11 cellular contexts compared by ENCODE assay signal in genomic region chr15:49877117-49877860, GRCh38.
DNase-seq lines count a peak whose midpoint lies in the region; ATAC-seq and TF ChIP-seq lines count a peak whose summit lies in the region.
"Had no signal": no experiment of that assay in that cellular context is flagged by ENCODE, and none has a peak within 500 bp of the region (broad histone marks: within the 10 kb centered on the region; RNA-seq: fewer than 3 reads in every experiment).

No MANE protein-coding gene starts in this region.

- TF ChIP-seq CTCF in endodermal cell (conservative IDR thresholded peaks at IDR 0.05) (peak; percentile 39), lung (IDR thresholded peaks at IDR 0.05; ENCODE audit: control extremely low read depth, extremely low read depth) (no peak), suprapubic skin (IDR thresholded peaks at IDR 0.05) (peak in 1 of 2 donors; percentile 4)

- H3K36me3 ChIP-seq in endodermal cell (ENCODE audit: control insufficient read depth, insufficient read depth, low read length) (no peaks in the 10 kb centered on the region), lung (ENCODE audit: control insufficient read depth in 2 of 2, insufficient read depth in 2 of 2, low read length in 2 of 2) (no peaks in the 10 kb centered on the region), suprapubic skin (no peaks in the 10 kb centered on the region)
- no peaks in the 10 kb centered on the region for H3K36me3 ChIP-seq in effector memory CD4-positive, alpha-beta T cell (ENCODE audit: control insufficient read depth, insufficient read depth, low read length)

- no peak for TF ChIP-seq EP300 in suprapubic skin (IDR thresholded peaks at IDR 0.05)

- H3K36me3 Mint-ChIP-seq in endodermal cell (ENCODE audit: low read depth): no peaks in the 10 kb centered on the region

- H3K4me3 ChIP-seq in endodermal cell (ENCODE audit: low read length) (no peak overlapping the region), lung (no peak overlapping the region), suprapubic skin (no peak overlapping the region)
- H3K4me3 ChIP-seq in effector memory CD4-positive, alpha-beta T cell (ENCODE audit: insufficient read depth, low read depth, low read length, poor library complexity, severe bottlenecking): no peak overlapping the region

- peaks cover 2% of the 10 kb centered on the region for H3K27me3 Mint-ChIP-seq in endodermal cell (ENCODE audit: insufficient read depth)

- no peak overlapping the region for H3K9ac ChIP-seq in endodermal cell (ENCODE audit: extremely low read depth, low read length, poor library complexity, severe bottlenecking)

- no peak for TF ChIP-seq POLR2A in suprapubic skin (IDR thresholded peaks at IDR 0.05)

- H3K4me1 Mint-ChIP-seq in endodermal cell: peaks cover 10% of the 10 kb centered on the region

- no peaks in the 10 kb centered on the region for H3K9me3 Mint-ChIP-seq in endodermal cell

- H3K27ac Mint-ChIP-seq in endodermal cell: no peak overlapping the region

- H3K27me3 ChIP-seq in endodermal cell (ENCODE audit: control insufficient read depth, insufficient read depth, low read length, poor library complexity, severe bottlenecking) (no peaks in the 10 kb centered on the region), lung (ENCODE audit: control insufficient read depth, insufficient read depth) (no peaks in the 10 kb centered on the region), suprapubic skin (no peaks in the 10 kb centered on the region)
- H3K27me3 ChIP-seq in effector memory CD4-positive, alpha-beta T cell (replicated peaks; ENCODE audit: control insufficient read depth, insufficient read depth, low read length, poor library complexity, severe bottlenecking): no peaks in the 10 kb centered on the region

- no peak for ATAC-seq in lung (ENCODE audit: insufficient read depth, low FRiP score)
- ATAC-seq in GM21825 (IDR thresholded peaks at IDR 0.05; ENCODE audit: unreplicated experiment): no peak

- H3K4me3 Mint-ChIP-seq in endodermal cell: no peak overlapping the region

- H3K9me3 ChIP-seq in endodermal cell (ENCODE audit: control insufficient read depth, low read length) (no peaks in the 10 kb centered on the region), lung (ENCODE audit: control insufficient read depth in 2 of 2, insufficient read depth in 1 of 2, low read length in 1 of 2) (no peaks in the 10 kb centered on the region), suprapubic skin (no peaks in the 10 kb centered on the region)
- no peaks in the 10 kb centered on the region for H3K9me3 ChIP-seq in effector memory CD4-positive, alpha-beta T cell (ENCODE audit: control insufficient read depth, low read length)

- H3K27ac ChIP-seq in endodermal cell (ENCODE audit: low read depth, low read length): no peak overlapping the region
- peak overlapping the region; percentile 33 to 59 for H3K27ac ChIP-seq in lung (ENCODE audit: low read depth in 1 of 2, low read length in 1 of 2)
- H3K27ac ChIP-seq in suprapubic skin: peak overlapping the region; percentile 84
- H3K27ac ChIP-seq in effector memory CD4-positive, alpha-beta T cell (ENCODE audit: insufficient read depth, low read length, poor library complexity, severe bottlenecking): no peak overlapping the region

- WGBS in endodermal cell (ENCODE audit: insufficient coverage in 1 of 2, insufficient read length in 1 of 2), 2 experiments: 81 to 92% methylated on average over 5 of the region's 7 CpGs
- WGBS in lung, 2 donors: 85 to 92% methylated on average over 7 of the region's 7 CpGs
- 72% methylated on average over 7 of the region's 7 CpGs for WGBS in suprapubic skin

- DNase-seq in HCEC 1CT (peak; percentile 59), endodermal cell (peak; percentile 53), lung (ENCODE audit: low spot score) (no peak), suprapubic skin (ENCODE audit: low spot score in 2 of 2) (no peak), cerebellar nuclear complex (lab: John Stamatoyannopoulos, UW) (no peak), pons (ENCODE audit: low spot score) (no peak)
- no peak for DNase-seq in effector memory CD4-positive, alpha-beta T cell
- DNase-seq: activated CD8-positive, alpha-beta memory T cell treated with anti-CD3 and anti-CD28 coated beads, Interleukin-2, amount 50 U/mL, for 48 hours; Calu3; NCI-H1436 had no signal

- peaks cover 4% of the 10 kb centered on the region for H3K4me1 ChIP-seq in endodermal cell (ENCODE audit: control insufficient read depth, insufficient read depth, low read length)
- peaks cover 0 to 6% of the 10 kb centered on the region in 2 donors for H3K4me1 ChIP-seq in lung (ENCODE audit: control insufficient read depth in 2 of 2, insufficient read depth in 2 of 2, low read length in 2 of 2)
- peaks cover 24% of the 10 kb centered on the region for H3K4me1 ChIP-seq in suprapubic skin
- no peaks in the 10 kb centered on the region for H3K4me1 ChIP-seq in effector memory CD4-positive, alpha-beta T cell (ENCODE audit: control insufficient read depth, insufficient read depth, low read length, poor library complexity, severe bottlenecking)

Comparison
In these comparisons a context has a peak if more than half of its experiments do, and no peak if none do; other contexts are left out.
1. DNase-seq: peak in HCEC 1CT (single experiment) and endodermal cell (single experiment); none in lung (single experiment), suprapubic skin (0 of 2), cerebellar nuclear complex (0 of 2), pons (single experiment) and effector memory CD4-positive, alpha-beta T cell (0 of 3).
2. H3K27ac ChIP-seq: peak in lung (2 of 2) and suprapubic skin (single experiment); none in endodermal cell (single experiment) and effector memory CD4-positive, alpha-beta T cell (single experiment).